ENCODE assay signal across 15 cellular contexts in the genomic region with DNA sequence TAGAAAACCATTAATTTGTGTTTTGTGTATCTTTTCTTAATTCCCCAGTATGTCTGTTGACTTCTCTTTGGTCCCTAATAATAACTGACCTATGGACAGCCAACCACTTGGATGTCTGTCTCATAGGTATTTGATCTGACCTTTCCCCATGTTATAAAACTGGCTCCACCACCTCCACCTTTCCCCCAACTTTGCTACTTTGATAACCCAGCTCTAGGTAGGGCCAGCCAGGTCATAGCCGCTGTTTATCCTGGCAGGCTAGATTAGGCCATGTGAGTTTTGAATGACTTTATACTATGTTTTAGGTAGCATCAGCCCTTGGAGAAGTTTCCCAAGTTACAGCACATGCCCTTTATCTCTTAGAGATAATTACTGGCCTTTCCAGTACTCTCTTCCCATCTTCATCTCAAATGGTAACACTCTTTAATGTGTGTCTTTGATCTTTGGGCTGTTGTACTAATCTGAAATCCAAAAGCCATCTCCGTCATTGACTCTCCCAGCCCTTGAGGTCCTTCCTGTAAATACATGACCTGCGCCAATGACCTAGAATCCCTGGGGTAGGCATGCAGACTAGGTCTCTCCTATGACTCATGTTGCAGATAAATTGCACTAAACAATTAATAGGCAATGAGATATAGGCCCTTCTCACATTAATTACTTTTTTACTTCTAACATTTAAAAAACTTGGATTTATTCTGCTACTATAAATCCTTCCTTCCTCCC.
"Had no signal": no experiment of that assay in that cellular context is flagged by ENCODE, and none has a peak within 500 bp of the region (broad histone marks: within the 10 kb centered on the region; RNA-seq: fewer than 3 reads in every experiment).

No MANE protein-coding gene starts in this region.

- H3K27me3 ChIP-seq: foreskin keratinocyte, neutrophil, tibial artery, upper lobe of right lung, vagina had no signal

- H3K9me3 Mint-ChIP-seq: naive thymus-derived CD8-positive, alpha-beta T cell; stimulated activated effector memory CD8-positive, alpha-beta T cell treated with anti-CD3 and anti-CD28 coated beads, Interleukin-12 subunit alpha, Interleukin-12 subunit beta, amount 100 ng/mL, for 72 hours; stimulated activated naive CD8-positive, alpha-beta T cell treated with anti-CD3 and anti-CD28 coated beads, Interleukin-15, Interleukin-2, amounts not matched to agents 100 ng/mL and 50 ng/mL, for 24 hours had no signal

- ATAC-seq: foreskin keratinocyte; naive thymus-derived CD8-positive, alpha-beta T cell; stimulated activated effector memory CD8-positive, alpha-beta T cell treated with anti-CD3 and anti-CD28 coated beads, Interleukin-12 subunit alpha, Interleukin-12 subunit beta, amount 100 ng/mL, for 72 hours; upper lobe of right lung had no signal

- H3K4me3 ChIP-seq: tibial artery, upper lobe of right lung, vagina had no signal

- H3K36me3 ChIP-seq: neutrophil, tibial artery, upper lobe of right lung, vagina had no signal

- DNase-seq: cerebellar nuclear complex; dermis blood vessel endothelial cell; foreskin keratinocyte; head of caudate nucleus; islet precursor cell; mammary epithelial cell; naive thymus-derived CD8-positive, alpha-beta T cell; stimulated activated CD4-positive, alpha-beta T cell treated with anti-CD3 and anti-CD28 coated beads, Interleukin-4, amount 100 ng/mL, for 1 hour; stimulated activated CD8-positive, alpha-beta memory T cell treated with anti-CD3 and anti-CD28 coated beads, Interleukin-4, amount 100 ng/mL, for 48 hours; tibial artery; upper lobe of right lung had no signal

- H3K36me3 Mint-ChIP-seq: stimulated activated effector memory CD8-positive, alpha-beta T cell treated with anti-CD3 and anti-CD28 coated beads, Interleukin-12 subunit alpha, Interleukin-12 subunit beta, amount 100 ng/mL, for 72 hours had no signal

- H3K9me3 ChIP-seq: neutrophil, tibial artery, upper lobe of right lung, vagina had no signal

- H3K27ac ChIP-seq: foreskin keratinocyte, neutrophil, tibial artery, upper lobe of right lung, vagina had no signal

- H3K4me3 Mint-ChIP-seq: naive thymus-derived CD8-positive, alpha-beta T cell; stimulated activated effector memory CD8-positive, alpha-beta T cell treated with anti-CD3 and anti-CD28 coated beads, Interleukin-12 subunit alpha, Interleukin-12 subunit beta, amount 100 ng/mL, for 72 hours; stimulated activated naive CD8-positive, alpha-beta T cell treated with anti-CD3 and anti-CD28 coated beads, Interleukin-15, Interleukin-2, amounts not matched to agents 100 ng/mL and 50 ng/mL, for 24 hours had no signal

- H3K27me3 Mint-ChIP-seq: naive thymus-derived CD8-positive, alpha-beta T cell; stimulated activated naive CD8-positive, alpha-beta T cell treated with anti-CD3 and anti-CD28 coated beads, Interleukin-15, Interleukin-2, amounts not matched to agents 100 ng/mL and 50 ng/mL, for 24 hours had no signal

- H3K27ac Mint-ChIP-seq: stimulated activated effector memory CD8-positive, alpha-beta T cell treated with anti-CD3 and anti-CD28 coated beads, Interleukin-12 subunit alpha, Interleukin-12 subunit beta, amount 100 ng/mL, for 72 hours; stimulated activated naive CD8-positive, alpha-beta T cell treated with anti-CD3 and anti-CD28 coated beads, Interleukin-15, Interleukin-2, amounts not matched to agents 100 ng/mL and 50 ng/mL, for 24 hours had no signal
